17 cellular contexts compared by ENCODE assay signal in the genomic region with DNA sequence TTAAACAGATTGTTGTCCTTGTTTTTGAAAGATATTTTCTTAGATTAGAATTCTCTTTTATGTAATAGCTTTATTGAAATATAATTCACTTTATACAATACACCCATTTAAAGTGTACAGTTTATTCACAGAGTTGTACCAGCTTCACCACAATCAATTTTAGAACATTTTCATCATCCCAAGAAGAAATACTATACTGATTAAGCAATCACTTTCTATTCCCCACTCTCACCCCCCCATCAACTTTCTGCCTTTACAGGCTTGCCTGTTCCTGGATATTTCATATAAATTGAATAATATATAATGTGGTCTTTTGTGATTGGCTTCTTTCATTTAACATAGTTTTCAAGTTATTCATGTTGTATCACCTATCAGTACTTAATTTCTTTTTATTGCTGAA. TPM values are rescaled to one million over a fixed set of nuclear protein-coding genes. Genes with fewer than 3 reads are reported as not detected.
DNase-seq lines count a peak whose midpoint lies in the region; ATAC-seq, FAIRE-seq and TF ChIP-seq lines count a peak whose summit lies in the region.
"Had no signal": no experiment of that assay in that cellular context is flagged by ENCODE, and none has a peak within 500 bp of the region (broad histone marks: within the 10 kb centered on the region; RNA-seq: fewer than 3 reads in every experiment).

No MANE protein-coding gene starts in this region.

- H2AFZ ChIP-seq in neuronal stem cell (ENCODE audit: low read length): no peak overlapping the region

- peaks cover 3 to 46% of the 10 kb centered on the region in 2 donors for H3K9me3 ChIP-seq in neuronal stem cell (replicated peaks in 1 of 2; ENCODE audit: control insufficient read depth in 2 of 2, insufficient read depth in 1 of 2, low read depth in 1 of 2, low read length in 2 of 2)

- H2BK15ac ChIP-seq in neuronal stem cell (ENCODE audit: low read length): no peak overlapping the region

- H3K4ac ChIP-seq in neuronal stem cell (ENCODE audit: low read length): no peak overlapping the region

- H3K4me3 ChIP-seq in foreskin fibroblast (ENCODE audit: low read depth in 1 of 2, low read length in 2 of 2): no peak overlapping the region
- H3K4me3 ChIP-seq in neuronal stem cell (ENCODE audit: low read length in 2 of 2): no peak overlapping the region
- H3K4me3 ChIP-seq: BLaER1 treated with 17β-estradiol and CSF1 and Interleukin-3, amounts not matched to agents 10 nM and 100 nM; GM12878 had no signal

- no peak overlapping the region for H4K8ac ChIP-seq in neuronal stem cell (ENCODE audit: low read depth, low read length)

- H3K9ac ChIP-seq in neuronal stem cell (ENCODE audit: low read depth, low read length, poor library complexity): no peak overlapping the region
- H3K9ac ChIP-seq: BLaER1 treated with 17β-estradiol and CSF1 and Interleukin-3, amounts not matched to agents 10 nM and 100 nM had no signal

- no peak overlapping the region for H3K4me2 ChIP-seq in neuronal stem cell (ENCODE audit: insufficient read depth, low read length, poor library complexity, severe bottlenecking)
- H3K4me2 ChIP-seq: BLaER1 treated with 17β-estradiol and CSF1 and Interleukin-3, amounts not matched to agents 10 nM and 100 nM had no signal

- H3K79me1 ChIP-seq in neuronal stem cell (ENCODE audit: low read depth, low read length): no peaks in the 10 kb centered on the region

- H2AK5ac ChIP-seq in neuronal stem cell (ENCODE audit: low read depth, low read length): no peak overlapping the region

- peak; percentile 46 for DNase-seq in fibroblast of gingiva (ENCODE audit: low read depth)
- DNase-seq in foreskin fibroblast: peak; percentile 19 to 54
- DNase-seq in neuronal stem cell (ENCODE audit: low spot score): no peak
- no peak for DNase-seq in substantia nigra (lab: John Stamatoyannopoulos, UW)
- DNase-seq: 8988T; Calu3; CD8-positive, alpha-beta T cell; DMS79 treated with DMSO at 0.1 percent for 48 hours; GOT3; H7 had no signal

- no peak for ATAC-seq in GM21786 (IDR thresholded peaks at IDR 0.05; ENCODE audit: unreplicated experiment)
- ATAC-seq in HG03097 (IDR thresholded peaks at IDR 0.05; ENCODE audit: low FRiP score, unreplicated experiment): no peak
- ATAC-seq: CD8-positive, alpha-beta T cell; GM12878; HCT116 had no signal

- no peak overlapping the region for H2BK5ac ChIP-seq in neuronal stem cell (ENCODE audit: low read length)

- H2BK12ac ChIP-seq in neuronal stem cell (ENCODE audit: low read length): no peak overlapping the region

- no peak for TF ChIP-seq CTCF in foreskin fibroblast (IDR thresholded peaks at IDR 0.05; ENCODE audit: low read depth, low read length)

- no peak overlapping the region for H3K18ac ChIP-seq in neuronal stem cell (ENCODE audit: low read length)

- H2BK120ac ChIP-seq in neuronal stem cell (ENCODE audit: low read depth, low read length): no peak overlapping the region

- peak; percentile 74 for FAIRE-seq in G401.6 (lab: Jason Lieb, UNC)
- FAIRE-seq: GM12878, GM19239 had no signal

- H3K23ac ChIP-seq in neuronal stem cell (ENCODE audit: low read depth, low read length, poor library complexity): no peak overlapping the region

- peaks cover 3 to 92% of the 10 kb centered on the region in 2 donors for H3K36me3 ChIP-seq in neuronal stem cell (replicated peaks in 1 of 2; ENCODE audit: control insufficient read depth in 2 of 2, insufficient read depth in 2 of 2, low read length in 2 of 2)

- H3K4me1 ChIP-seq in neuronal stem cell (ENCODE audit: control insufficient read depth in 2 of 2, insufficient read depth in 1 of 2, low read depth in 1 of 2, low read length in 2 of 2): no peaks in the 10 kb centered on the region

- H3K27me3 ChIP-seq in neuronal stem cell (ENCODE audit: control insufficient read depth in 3 of 3, insufficient read depth in 3 of 3, low read depth in 1 of 3, low read length in 3 of 3): no peaks in the 10 kb centered on the region
- H3K27me3 ChIP-seq: BLaER1 treated with 17β-estradiol and CSF1 and Interleukin-3, amounts not matched to agents 10 nM and 100 nM had no signal

- no peak overlapping the region for H3K14ac ChIP-seq in neuronal stem cell (ENCODE audit: low read length)

- H3K27ac ChIP-seq in neuronal stem cell (replicated peaks; ENCODE audit: low read length) (no peak overlapping the region), substantia nigra (ENCODE audit: low read depth, low read length, poor library complexity, severe bottlenecking) (no peak overlapping the region)
- H3K27ac ChIP-seq: BLaER1 treated with 17β-estradiol and CSF1 and Interleukin-3, amounts not matched to agents 10 nM and 100 nM had no signal

- H4K91ac ChIP-seq in neuronal stem cell (ENCODE audit: low read depth, low read length, poor library complexity): no peak overlapping the region

RNA-seq across cellular contexts. Expression of a gene that starts 44.4 kb away (rescaled TPM):
- 49.9 TPM for polyA plus RNA-seq in neuronal stem cell (2013, experiment 1 of 2)
- 53.6 TPM for polyA plus RNA-seq in neuronal stem cell (2013, experiment 2 of 2)

Comparison
In these comparisons a context has a peak if more than half of its experiments do, and no peak if none do; other contexts are left out.
1. DNase-seq: peak in fibroblast of gingiva (single experiment) and foreskin fibroblast (2 of 2); none in neuronal stem cell (single experiment) and substantia nigra (0 of 49).